12 cellular contexts compared by ENCODE assay signal in the genomic region with DNA sequence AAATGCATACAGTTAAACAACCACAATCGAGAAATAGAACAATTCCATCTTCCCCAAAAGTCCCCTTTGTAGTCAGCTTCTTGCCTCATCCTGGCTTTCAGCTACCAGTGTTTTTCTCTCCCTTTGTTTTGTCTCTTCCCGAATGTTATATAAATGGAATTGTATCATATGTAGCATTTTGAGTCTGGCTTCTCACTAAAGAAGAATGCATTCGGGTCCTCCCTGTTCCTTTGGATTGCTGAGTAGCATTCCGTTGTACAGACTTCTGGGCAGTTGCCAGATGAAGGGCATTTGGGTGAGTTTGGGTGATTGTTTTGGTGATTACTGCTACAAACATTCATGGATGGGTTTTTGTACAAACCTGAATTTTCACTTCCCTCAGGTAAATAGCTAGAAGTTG. TPM values are rescaled to one million over a fixed set of nuclear protein-coding genes. Genes with fewer than 3 reads are reported as not detected.
DNase-seq lines count a peak whose midpoint lies in the region; ATAC-seq and TF ChIP-seq lines count a peak whose summit lies in the region.
"Had no signal": no experiment of that assay in that cellular context is flagged by ENCODE, and none has a peak within 500 bp of the region (broad histone marks: within the 10 kb centered on the region; RNA-seq: fewer than 3 reads in every experiment).

No MANE protein-coding gene starts in this region.

- no peaks in the 10 kb centered on the region for H3K27me3 ChIP-seq in skeletal muscle satellite cell (ENCODE audit: control insufficient read depth, insufficient read depth, low read length)

- H3K4me1 Mint-ChIP-seq in T-helper 1 cell treated with Interleukin-12 subunit alpha and Interleukin-12 subunit beta and Interleukin-4 antibody, amounts not matched to agents 30 μg/mL and 1 μg/mL, for 36 hours (ENCODE audit: low read depth): peaks cover 37% of the 10 kb centered on the region
- H3K4me1 Mint-ChIP-seq in T-helper 17 cell: peaks cover 16% of the 10 kb centered on the region

- peaks cover 31% of the 10 kb centered on the region for H3K36me3 ChIP-seq in skeletal muscle satellite cell (ENCODE audit: insufficient read depth, low read length)

- H3K4me3 ChIP-seq in fibroblast of the aortic adventitia (ENCODE audit: low read depth, low read length) (no peak overlapping the region), skeletal muscle satellite cell (ENCODE audit: low read length) (no peak overlapping the region)

- no peaks in the 10 kb centered on the region for H3K9me3 ChIP-seq in T-helper 17 cell (ENCODE audit: control insufficient read depth, low read length, poor library complexity, severe bottlenecking)
- no peaks in the 10 kb centered on the region for H3K9me3 ChIP-seq in skeletal muscle satellite cell (replicated peaks; ENCODE audit: low read length)

- H3K27me3 Mint-ChIP-seq in T-helper 1 cell treated with Interleukin-12 subunit alpha and Interleukin-12 subunit beta and Interleukin-4 antibody, amounts not matched to agents 30 μg/mL and 1 μg/mL, for 36 hours (ENCODE audit: low read depth): no peaks in the 10 kb centered on the region
- no peaks in the 10 kb centered on the region for H3K27me3 Mint-ChIP-seq in T-helper 17 cell

- peaks cover 64% of the 10 kb centered on the region for H3K4me1 ChIP-seq in skeletal muscle satellite cell (ENCODE audit: control insufficient read depth, insufficient read depth, low read length)

- ATAC-seq in T-helper 17 cell: no peak

- no peak overlapping the region for H3K4me2 ChIP-seq in skeletal muscle satellite cell (ENCODE audit: low read length)

- peaks cover 30% of the 10 kb centered on the region for H3K36me3 Mint-ChIP-seq in T-helper 1 cell treated with Interleukin-12 subunit alpha and Interleukin-12 subunit beta and Interleukin-4 antibody, amounts not matched to agents 30 μg/mL and 1 μg/mL, for 36 hours (ENCODE audit: low read depth)
- peaks cover 5% of the 10 kb centered on the region for H3K36me3 Mint-ChIP-seq in T-helper 17 cell (ENCODE audit: low read depth)

- no peaks in the 10 kb centered on the region for H3K9me3 Mint-ChIP-seq in T-helper 1 cell treated with Interleukin-12 subunit alpha and Interleukin-12 subunit beta and Interleukin-4 antibody, amounts not matched to agents 30 μg/mL and 1 μg/mL, for 36 hours

- no peak overlapping the region for H3K4me3 Mint-ChIP-seq in T-helper 1 cell treated with Interleukin-12 subunit alpha and Interleukin-12 subunit beta and Interleukin-4 antibody, amounts not matched to agents 30 μg/mL and 1 μg/mL, for 36 hours
- no peak overlapping the region for H3K4me3 Mint-ChIP-seq in T-helper 17 cell

- DNase-seq in T-helper 1 cell (no peak), T-helper 17 cell (no peak), fibroblast of the aortic adventitia (ENCODE audit: low read depth) (peak; percentile 92), NCI-H2081 treated with DMSO at 0.1 percent for 48 hours (lab: John Stamatoyannopoulos, UW) (no peak), AML-193 (lab: John Stamatoyannopoulos, UW) (no peak), DMS79 treated with DMSO at 0.1 percent for 48 hours (lab: John Stamatoyannopoulos, UW) (no peak)
- DNase-seq: activated CD4-positive, CD25-positive, alpha-beta regulatory T cell treated with anti-CD3 and anti-CD28 coated beads, Interleukin-2, amount 50 U/mL, for 72 hours; foreskin melanocyte; GDM1; NCI-H1694 treated with DMSO at 0.1 percent for 48 hours had no signal

- no peak for TF ChIP-seq CTCF in fibroblast of the aortic adventitia (IDR thresholded peaks at IDR 0.05; ENCODE audit: insufficient read depth, low read length)

- peak overlapping the region; percentile 16 for H3K27ac Mint-ChIP-seq in T-helper 1 cell treated with Interleukin-12 subunit alpha and Interleukin-12 subunit beta and Interleukin-4 antibody, amounts not matched to agents 30 μg/mL and 1 μg/mL, for 36 hours
- H3K27ac Mint-ChIP-seq in T-helper 17 cell: peak overlapping the region; percentile 91

- H3K9ac ChIP-seq in skeletal muscle satellite cell (ENCODE audit: low read depth, low read length): peak overlapping the region; percentile 60

RNA-seq across cellular contexts. Expression of a gene that starts 27.8 kb away (rescaled TPM):
- total RNA-seq in T-helper 17 cell (not detected), fibroblast of the aortic adventitia (ENCODE audit: low replicate concordance) (0.72 and 1.3 TPM in 2 replicates)
- total RNA-seq in skeletal muscle satellite cell (2012; rRNA removed): under 0.01 and 0.22 TPM in 2 replicates

RNA-seq across cellular contexts. Expression of a gene that starts 51.3 kb away (rescaled TPM):
- total RNA-seq in T-helper 17 cell: 10 to 100 TPM; 71.5 to 73.2 TPM
- total RNA-seq in fibroblast of the aortic adventitia (ENCODE audit: low replicate concordance): 19.3 and 31.1 TPM in 2 replicates
- 28.9 and 30.4 TPM in 2 replicates for total RNA-seq in skeletal muscle satellite cell (2012; rRNA removed)
